In genomic region chr18:51643483-51643882, GRCh38 we compare ENCODE assay signal across 30 cellular contexts.
"Had no signal": no experiment of that assay in that cellular context is flagged by ENCODE, and none has a peak within 500 bp of the region (broad histone marks: within the 10 kb centered on the region; RNA-seq: fewer than 3 reads in every experiment).

No MANE protein-coding gene starts in this region.

- H3K9me3 Mint-ChIP-seq: activated CD4-positive, alpha-beta memory T cell treated with anti-CD3 and anti-CD28 coated beads for 36 hours; activated naive CD4-positive, alpha-beta T cell treated with anti-CD3 and anti-CD28 coated beads for 36 hours; activated naive CD4-positive, alpha-beta T cell treated with anti-CD3 and anti-CD28 coated beads, Interleukin-2, amount 50 U/mL, for 72 hours; activated T-cell treated with anti-CD3 and anti-CD28 coated beads, Interleukin-2, amount 50 U/mL, for 4 hours; activated T-helper 1 cell treated with anti-CD3 and anti-CD28 coated beads, Interleukin-12 subunit alpha, Interleukin-12 subunit beta, Interleukin-2, Interleukin-4 antibody, amounts not matched to agents 30 ng/mL and 10 ng/mL and 1 ng/mL, durations not matched to agents 14 hours and 24 hours and 36 hours had no signal

- H3K27ac Mint-ChIP-seq: activated CD4-positive, alpha-beta memory T cell treated with anti-CD3 and anti-CD28 coated beads for 36 hours; activated CD4-positive, alpha-beta T cell treated with anti-CD3 and anti-CD28 coated beads for 36 hours; activated naive CD4-positive, alpha-beta T cell treated with anti-CD3 and anti-CD28 coated beads for 36 hours; activated naive CD4-positive, alpha-beta T cell treated with anti-CD3 and anti-CD28 coated beads, Interleukin-2, amount 50 U/mL, for 72 hours; activated T-helper 1 cell treated with anti-CD3 and anti-CD28 coated beads, Interleukin-12 subunit alpha, Interleukin-12 subunit beta, Interleukin-2, Interleukin-4 antibody, amounts not matched to agents 30 ng/mL and 10 ng/mL and 1 ng/mL, durations not matched to agents 14 hours and 24 hours and 36 hours; WTC11 had no signal

- H3K4me3 Mint-ChIP-seq: activated CD4-positive, alpha-beta memory T cell treated with anti-CD3 and anti-CD28 coated beads for 36 hours; activated CD4-positive, alpha-beta T cell treated with anti-CD3 and anti-CD28 coated beads for 36 hours; activated naive CD4-positive, alpha-beta T cell treated with anti-CD3 and anti-CD28 coated beads for 36 hours; activated T-cell treated with anti-CD3 and anti-CD28 coated beads, Interleukin-2, amount 50 U/mL, for 4 hours; activated T-helper 1 cell treated with anti-CD3 and anti-CD28 coated beads, Interleukin-12 subunit alpha, Interleukin-12 subunit beta, Interleukin-2, Interleukin-4 antibody, amounts not matched to agents 30 ng/mL and 10 ng/mL and 1 ng/mL, durations not matched to agents 14 hours and 24 hours and 36 hours; WTC11 had no signal

- H3K27ac ChIP-seq: adrenal gland, body of pancreas, breast epithelium, Peyer's patch, SJSA1 had no signal

- H3K36me3 Mint-ChIP-seq: activated CD4-positive, alpha-beta memory T cell treated with anti-CD3 and anti-CD28 coated beads for 36 hours; activated naive CD4-positive, alpha-beta T cell treated with anti-CD3 and anti-CD28 coated beads, Interleukin-2, amount 50 U/mL, for 72 hours had no signal

- H3K4me3 ChIP-seq: adrenal gland, body of pancreas, breast epithelium, Peyer's patch, SJSA1 had no signal

- H3K4me1 Mint-ChIP-seq: activated CD4-positive, alpha-beta T cell treated with anti-CD3 and anti-CD28 coated beads for 36 hours had no signal

- DNase-seq: activated CD4-positive, alpha-beta memory T cell treated with anti-CD3 and anti-CD28 coated beads for 36 hours; activated CD4-positive, alpha-beta T cell treated with anti-CD3 and anti-CD28 coated beads for 36 hours; activated CD4-positive, alpha-beta T cell treated with anti-CD3 and anti-CD28 coated beads, Interleukin-2, amount 50 U/mL, for 1 hour; activated CD8-positive, alpha-beta memory T cell treated with anti-CD3 and anti-CD28 coated beads, Interleukin-2, amount 50 U/mL, for 4 hours; activated gamma-delta T cell treated with Interleukin-2 at 50 U/mL for 16 hours; activated naive CD4-positive, alpha-beta T cell treated with anti-CD3 and anti-CD28 coated beads for 36 hours; activated T-cell treated with anti-CD3 and anti-CD28 coated beads for 4 hours; activated T-cell treated with anti-CD3 and anti-CD28 coated beads, Interleukin-2, amount 50 U/mL, for 4 hours; adrenal gland; body of pancreas; Karpas-422; KBM-7; NCI-H1105; NCI-H1417 treated with DMSO at 0.1 percent for 48 hours; NCI-H187 treated with DMSO at 0.1 percent for 48 hours; NCI-H2081; NCI-H345; NCI-H526 treated with DMSO at 0.1 percent for 48 hours; NK-92 treated with Interleukin-12 subunit alpha and Interleukin-12 subunit beta, amount 100 ng/mL, for 24 hours; PC-3; Peyer's patch; RPMI8226; SHP77 treated with DMSO at 0.1 percent for 48 hours; T1000 had no signal

- H3K4me1 ChIP-seq: adrenal gland, body of pancreas, breast epithelium, Peyer's patch, SJSA1 had no signal

- H3K27me3 ChIP-seq: adrenal gland, body of pancreas, breast epithelium, Peyer's patch, SJSA1 had no signal

- ATAC-seq: activated CD4-positive, alpha-beta T cell treated with anti-CD3 and anti-CD28 coated beads for 36 hours; activated CD4-positive, CD25-positive, alpha-beta regulatory T cell treated with anti-CD3 and anti-CD28 coated beads, Interleukin-2, amount 50 U/mL, for 24 hours; activated naive CD4-positive, alpha-beta T cell treated with anti-CD3 and anti-CD28 coated beads, Interleukin-2, amount 50 U/mL, for 72 hours; activated T-cell treated with anti-CD3 and anti-CD28 coated beads, Interleukin-2, amount 50 U/mL, for 4 hours; body of pancreas; PC-3; WTC11 had no signal

- H3K36me3 ChIP-seq: adrenal gland, breast epithelium, Peyer's patch, SJSA1 had no signal

- H3K9me3 ChIP-seq: adrenal gland, body of pancreas, breast epithelium, Peyer's patch had no signal
